In the genomic region with DNA sequence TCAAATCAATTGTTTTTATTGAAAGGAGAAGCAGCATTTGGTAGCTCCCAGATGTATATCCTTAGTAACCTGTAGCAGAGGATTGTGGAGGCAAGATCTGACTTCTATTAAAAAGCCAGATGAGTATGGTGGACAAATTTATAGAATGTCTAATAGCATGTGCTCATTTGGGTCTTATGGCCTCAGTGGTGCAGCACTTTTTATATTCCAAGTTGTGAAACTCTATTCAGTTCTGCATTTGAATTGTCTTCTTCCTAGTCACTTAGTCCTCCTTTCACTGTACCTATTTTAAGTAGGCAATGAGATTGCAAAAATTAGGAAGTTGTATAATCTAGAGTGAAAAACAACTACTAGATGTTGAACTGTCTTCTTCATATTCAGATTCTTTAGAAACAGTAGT, we compare ENCODE assay signal across 20 cellular contexts.
"Had no signal": no experiment of that assay in that cellular context is flagged by ENCODE, and none has a peak within 500 bp of the region (broad histone marks: within the 10 kb centered on the region; RNA-seq: fewer than 3 reads in every experiment).

No MANE protein-coding gene starts in this region.

- H3K27ac ChIP-seq: cardiac muscle cell, esophagus squamous epithelium, thyroid gland, uterus had no signal

- H3K27me3 Mint-ChIP-seq: activated CD4-positive, alpha-beta memory T cell treated with anti-CD3 and anti-CD28 coated beads, Interleukin-2, amount 10 ng/mL, durations not matched to agents 7 days and 5 days; activated naive CD8-positive, alpha-beta T cell treated with anti-CD3 and anti-CD28 coated beads, Interleukin-2, amount 10 ng/mL, durations not matched to agents 7 days and 5 days; activated T-cell treated with anti-CD3 and anti-CD28 coated beads, Interleukin-2, amount 50 U/mL, for 24 hours; effector memory CD8-positive, alpha-beta T cell; memory B cell; progenitor cell of endocrine pancreas had no signal

- H3K4me1 ChIP-seq: esophagus squamous epithelium, thyroid gland, uterus had no signal

- H3K4me3 Mint-ChIP-seq: activated CD4-positive, alpha-beta memory T cell treated with anti-CD3 and anti-CD28 coated beads, Interleukin-2, amount 10 ng/mL, durations not matched to agents 7 days and 5 days; activated naive CD8-positive, alpha-beta T cell treated with anti-CD3 and anti-CD28 coated beads, Interleukin-2, amount 10 ng/mL, durations not matched to agents 7 days and 5 days; activated T-cell treated with anti-CD3 and anti-CD28 coated beads, Interleukin-2, amount 50 U/mL, for 24 hours; effector memory CD8-positive, alpha-beta T cell; memory B cell; neural crest cell had no signal

- H3K9me3 Mint-ChIP-seq: neural crest cell had no signal

- H3K36me3 ChIP-seq: cardiac muscle cell, esophagus squamous epithelium, thyroid gland, uterus had no signal

- H3K9me3 ChIP-seq: thyroid gland, uterus had no signal

- H3K36me3 Mint-ChIP-seq: activated naive CD8-positive, alpha-beta T cell treated with anti-CD3 and anti-CD28 coated beads, Interleukin-2, amount 10 ng/mL, durations not matched to agents 7 days and 5 days; memory B cell had no signal

- H3K4me1 Mint-ChIP-seq: activated CD4-positive, alpha-beta memory T cell treated with anti-CD3 and anti-CD28 coated beads, Interleukin-2, amount 10 ng/mL, durations not matched to agents 7 days and 5 days; activated naive CD8-positive, alpha-beta T cell treated with anti-CD3 and anti-CD28 coated beads, Interleukin-2, amount 10 ng/mL, durations not matched to agents 7 days and 5 days; memory B cell; neural crest cell had no signal

- H3K27ac Mint-ChIP-seq: activated CD4-positive, alpha-beta memory T cell treated with anti-CD3 and anti-CD28 coated beads, Interleukin-2, amount 10 ng/mL, durations not matched to agents 7 days and 5 days; activated naive CD8-positive, alpha-beta T cell treated with anti-CD3 and anti-CD28 coated beads, Interleukin-2, amount 10 ng/mL, durations not matched to agents 7 days and 5 days; activated T-cell treated with anti-CD3 and anti-CD28 coated beads, Interleukin-2, amount 50 U/mL, for 24 hours; activated T-helper 2 cell treated with anti-CD3 and anti-CD28 coated beads, Interferon-gamma antibody, Interleukin-2, Interleukin-4, amounts not matched to agents 10 μg/mL and 5 μg/mL and 100 μg/mL, durations not matched to agents 14 hours and 24 hours and 36 hours; effector memory CD8-positive, alpha-beta T cell; memory B cell; progenitor cell of endocrine pancreas had no signal

- ATAC-seq: effector memory CD8-positive, alpha-beta T cell; left ventricle myocardium superior had no signal

- H3K4me3 ChIP-seq: cardiac muscle cell, esophagus squamous epithelium, thyroid gland, uterus had no signal

- H3K27me3 ChIP-seq: cardiac muscle cell, esophagus squamous epithelium, thyroid gland, uterus had no signal

- DNase-seq: activated CD4-positive, alpha-beta memory T cell treated with anti-CD3 and anti-CD28 coated beads, Interleukin-2, amount 10 ng/mL, durations not matched to agents 7 days and 5 days; activated CD4-positive, alpha-beta T cell treated with anti-CD3 and anti-CD28 coated beads for 48 hours; activated CD4-positive, CD25-positive, alpha-beta regulatory T cell; activated naive CD4-positive, alpha-beta T cell treated with Interleukin-2 at 50 U/mL for 16 hours; activated naive CD8-positive, alpha-beta T cell treated with anti-CD3 and anti-CD28 coated beads, Interleukin-2, amount 10 ng/mL, durations not matched to agents 7 days and 5 days; activated T-cell treated with anti-CD3 and anti-CD28 coated beads, Interleukin-2, amount 50 U/mL, for 24 hours; amygdala; effector memory CD8-positive, alpha-beta T cell; esophagus squamous epithelium; left ventricle myocardium superior; stimulated activated CD4-positive, alpha-beta T cell treated with anti-CD3 and anti-CD28 coated beads, Interleukin-12 subunit alpha, Interleukin-12 subunit beta, amount 100 ng/mL, for 4 hours; stimulated activated CD4-positive, alpha-beta T cell treated with anti-CD3 and anti-CD28 coated beads, Interleukin-1b, Interleukin-23, amount 100 ng/mL, for 48 hours; stimulated activated naive CD4-positive, alpha-beta T cell treated with Interleukin-2 at 50 U/mL for 16 hours; thyroid gland; uterus had no signal
